9 cellular contexts compared by ENCODE assay signal in genomic region chr5:107542428-107542827, GRCh38.
DNase-seq lines count a peak whose midpoint lies in the region; ATAC-seq, FAIRE-seq and TF ChIP-seq lines count a peak whose summit lies in the region.
"Had no signal": no experiment of that assay in that cellular context is flagged by ENCODE, and none has a peak within 500 bp of the region (broad histone marks: within the 10 kb centered on the region; RNA-seq: fewer than 3 reads in every experiment).

No MANE protein-coding gene starts in this region.

- TF ChIP-seq POLR2A in HepG2 (IDR thresholded peaks at IDR 0.05; ENCODE audit: insufficient read depth in 1 of 2, low read depth in 2 of 2, low read length in 2 of 2): no peak

- H3K9me3 Mint-ChIP-seq in astrocyte (ENCODE audit: unreplicated experiment): no peaks in the 10 kb centered on the region
- H3K9me3 Mint-ChIP-seq in T-helper 2 cell treated with Interferon-gamma antibody and Interleukin-4, amounts not matched to agents 5 μg/mL and 100 μg/mL, for 36 hours: no peaks in the 10 kb centered on the region
- H3K9me3 Mint-ChIP-seq: dendritic cell treated with granulocyte-macrophage colony-stimulating factor and Interleukin-4, amounts not matched to agents 40 ng/mL and 50 ng/mL, for 4 days had no signal

- no peak for TF ChIP-seq RAD21 in HepG2 (CRISPR knock-in tag; IDR thresholded peaks at IDR 0.05)

- H3K79me2 ChIP-seq in astrocyte (ENCODE audit: insufficient read depth, low read length) (no peaks in the 10 kb centered on the region), HepG2 (ENCODE audit: insufficient read depth, low read length) (no peaks in the 10 kb centered on the region), Karpas-422 (ENCODE audit: low read length) (no peaks in the 10 kb centered on the region)

- H3K9me3 ChIP-seq in astrocyte (ENCODE audit: insufficient read depth, low read depth, low read length) (no peaks in the 10 kb centered on the region), HepG2 (ENCODE audit: low read length) (no peaks in the 10 kb centered on the region), Karpas-422 (ENCODE audit: low read length) (no peaks in the 10 kb centered on the region)

- FAIRE-seq in HTR-8/SVneo (lab: Jason Lieb, UNC) (peak; percentile 94), astrocyte (lab: Jason Lieb, UNC) (no peak), HepG2 (lab: Jason Lieb, UNC) (no peak)

- H3K27ac Mint-ChIP-seq in astrocyte (ENCODE audit: unreplicated experiment): peak overlapping the region; percentile 88
- no peak overlapping the region for H3K27ac Mint-ChIP-seq in T-helper 2 cell treated with Interferon-gamma antibody and Interleukin-4, amounts not matched to agents 5 μg/mL and 100 μg/mL, for 36 hours
- H3K27ac Mint-ChIP-seq: dendritic cell treated with granulocyte-macrophage colony-stimulating factor and Interleukin-4, amounts not matched to agents 40 ng/mL and 50 ng/mL, for 4 days had no signal

- H2AFZ ChIP-seq in astrocyte (ENCODE audit: low read depth, low read length): no peak overlapping the region
- no peak overlapping the region for H2AFZ ChIP-seq in HepG2 (ENCODE audit: low read length)
- H2AFZ ChIP-seq in Karpas-422 (ENCODE audit: low read length): no peak overlapping the region

- peak; percentile 74 for ATAC-seq in HepG2

- H3K9me2 ChIP-seq in Karpas-422 (replicated peaks; ENCODE audit: insufficient read depth, low read length): no peaks in the 10 kb centered on the region

- WGBS in HepG2 (ENCODE audit: low lambda C conversion rate): 4% methylated on average over 4 of the region's 4 CpGs

- POLR2A ChIA-PET in HepG2 (lab: Yijun Ruan, JAX): no interaction called here

- H3K4me3 ChIP-seq in astrocyte (ENCODE audit: insufficient read depth, low read depth, low read length) (no peak overlapping the region), HepG2 (replicated peaks in 1 of 3; ENCODE audit: insufficient read depth in 1 of 3, low read depth in 2 of 3, low read length in 3 of 3) (no peak overlapping the region), Karpas-422 (ENCODE audit: low read length) (no peak overlapping the region)

- H3K9ac ChIP-seq in astrocyte (ENCODE audit: low read length) (no peak overlapping the region), HepG2 (ENCODE audit: insufficient read depth, low read depth, low read length) (no peak overlapping the region), Karpas-422 (ENCODE audit: low read length) (no peak overlapping the region)

- BruUV-seq in HepG2 (replicated peaks; lab: Mats Ljungman, UMichigan): no TSS peak

- peak overlapping the region; percentile 73 for H3K4me2 ChIP-seq in astrocyte (ENCODE audit: low read length)
- no peak overlapping the region for H3K4me2 ChIP-seq in HepG2 (ENCODE audit: low read depth, low read length)
- H3K4me2 ChIP-seq in Karpas-422 (ENCODE audit: low read depth, low read length, poor library complexity, severe bottlenecking): no peak overlapping the region

- no peaks in the 10 kb centered on the region for H3K36me3 Mint-ChIP-seq in astrocyte (ENCODE audit: low read depth, unreplicated experiment)
- H3K36me3 Mint-ChIP-seq in T-helper 2 cell treated with Interferon-gamma antibody and Interleukin-4, amounts not matched to agents 5 μg/mL and 100 μg/mL, for 36 hours (ENCODE audit: low read depth): no peaks in the 10 kb centered on the region

- CTCF ChIA-PET in HepG2 (lab: Yijun Ruan, JAX; ENCODE audit: low intra/inter-chr PET ratio, low total read pairs): no interaction called here

- DNase-seq in GM03348 (ENCODE audit: low spot score) (peak; percentile 55), HTR-8/SVneo (ENCODE audit: insufficient read length, low spot score) (peak; percentile 71), astrocyte (ENCODE audit: low read depth) (peak; percentile 84), HepG2 (ENCODE audit: low spot score) (peak; percentile 61), Karpas-422 (no peak), GM13976 (ENCODE audit: low spot score) (no peak)
- no peak for DNase-seq in activated T-cell treated with anti-CD3 and anti-CD28 coated beads, Interleukin-2, amount 50 U/mL, for 48 hours
- DNase-seq in T-helper 2 cell treated with Interferon-gamma antibody and Interleukin-4, amounts not matched to agents 5 μg/mL and 100 μg/mL, for 36 hours (ENCODE audit: low spot score): no peak

- intact Hi-C loops in HepG2 (cut with micrococcal nuclease; ENCODE audit: unreplicated experiment): no loop called here

- H3K27ac ChIP-seq in astrocyte (ENCODE audit: low read depth, low read length): no peak overlapping the region
- no peak overlapping the region for H3K27ac ChIP-seq in HepG2 (ENCODE audit: extremely low read length, insufficient read depth, low read length)
- no peak overlapping the region for H3K27ac ChIP-seq in Karpas-422 (ENCODE audit: low read length)

- H4K20me1 ChIP-seq in astrocyte (ENCODE audit: insufficient read depth, low read length) (peaks cover 2% of the 10 kb centered on the region), HepG2 (ENCODE audit: insufficient read depth, low read length) (no peaks in the 10 kb centered on the region), Karpas-422 (ENCODE audit: insufficient read depth, low read depth, low read length) (no peaks in the 10 kb centered on the region)

- TF ChIP-seq EP300 in HepG2 (IDR thresholded peaks at IDR 0.05; ENCODE audit: low read depth in 2 of 2, low read length in 2 of 2): no peak
- TF ChIP-seq EP300 in HepG2 (CRISPR knock-in tag; IDR thresholded peaks at IDR 0.05; ENCODE audit: borderline replicate concordance): no peak

- H3K36me3 ChIP-seq in astrocyte (ENCODE audit: insufficient read depth, low read length): no peaks in the 10 kb centered on the region
- no peaks in the 10 kb centered on the region for H3K36me3 ChIP-seq in HepG2 (replicated peaks in 1 of 2; ENCODE audit: control insufficient read depth in 1 of 2, insufficient read depth in 2 of 2, low read length in 2 of 2)
- no peaks in the 10 kb centered on the region for H3K36me3 ChIP-seq in Karpas-422 (ENCODE audit: insufficient read depth, low read length)

- H3K4me1 ChIP-seq in astrocyte (ENCODE audit: insufficient read depth, low read length) (peaks cover 8% of the 10 kb centered on the region), HepG2 (ENCODE audit: insufficient read depth, low read length) (no peaks in the 10 kb centered on the region), Karpas-422 (ENCODE audit: low read length) (no peaks in the 10 kb centered on the region)

- no peak overlapping the region for H3K4me3 Mint-ChIP-seq in astrocyte (ENCODE audit: unreplicated experiment)
- no peak overlapping the region for H3K4me3 Mint-ChIP-seq in T-helper 2 cell treated with Interferon-gamma antibody and Interleukin-4, amounts not matched to agents 5 μg/mL and 100 μg/mL, for 36 hours
- H3K4me3 Mint-ChIP-seq: dendritic cell treated with granulocyte-macrophage colony-stimulating factor and Interleukin-4, amounts not matched to agents 40 ng/mL and 50 ng/mL, for 4 days had no signal

- no peaks in the 10 kb centered on the region for H3K27me3 Mint-ChIP-seq in astrocyte (ENCODE audit: low read depth, unreplicated experiment)
- peaks cover 13% of the 10 kb centered on the region for H3K27me3 Mint-ChIP-seq in T-helper 2 cell treated with Interferon-gamma antibody and Interleukin-4, amounts not matched to agents 5 μg/mL and 100 μg/mL, for 36 hours (ENCODE audit: low read depth)
- H3K27me3 Mint-ChIP-seq: dendritic cell treated with granulocyte-macrophage colony-stimulating factor and Interleukin-4, amounts not matched to agents 40 ng/mL and 50 ng/mL, for 4 days had no signal

- TF ChIP-seq CTCF in astrocyte (IDR thresholded peaks at IDR 0.05; ENCODE audit: insufficient read depth, low read depth, low read length) (no peak), HepG2 (CRISPR knock-in tag; IDR thresholded peaks at IDR 0.05) (no peak), GM13976 (IDR thresholded peaks at IDR 0.05; ENCODE audit: borderline replicate concordance, control extremely low read depth, extremely low read depth, insufficient read depth, missing control alignments) (no peak)

- no peaks in the 10 kb centered on the region for H3K27me3 ChIP-seq in astrocyte (ENCODE audit: insufficient read depth, low read length)
- no peaks in the 10 kb centered on the region for H3K27me3 ChIP-seq in HepG2 (ENCODE audit: control insufficient read depth in 1 of 2, insufficient read depth in 2 of 2, low read length in 2 of 2)
- no peaks in the 10 kb centered on the region for H3K27me3 ChIP-seq in Karpas-422 (ENCODE audit: low read length)

- in situ Hi-C loops in HepG2 (cut with HindIII; ENCODE audit: extremely low pct_ligation_motif_present, low pct_unique_long_range_greater_than_20kb): no loop called here
- in situ Hi-C loops in GM13976 (cut with MboI; ENCODE audit: low sequenced_read_pairs, unreplicated experiment): no loop called here

- H3K4me1 Mint-ChIP-seq in astrocyte (ENCODE audit: low read depth, unreplicated experiment): peaks cover 47% of the 10 kb centered on the region
- peaks cover 3% of the 10 kb centered on the region for H3K4me1 Mint-ChIP-seq in T-helper 2 cell treated with Interferon-gamma antibody and Interleukin-4, amounts not matched to agents 5 μg/mL and 100 μg/mL, for 36 hours (ENCODE audit: low read depth)

TF ChIP-seq in HepG2, 621 proteins besides CTCF, POLR2A, EP300 and RAD21 (continues in another document):
- TF ChIP-seq NFKBIZ (CRISPR knock-in tag; IDR thresholded peaks at IDR 0.05) (no peak), NR2F6 (IDR thresholded peaks at IDR 0.05) (peak; percentile 18; the same call in 1 of the 2 replicates), NR2F6 (CRISPR knock-in tag; IDR thresholded peaks at IDR 0.05) (no peak), SMAD1 (CRISPR knock-in tag; IDR thresholded peaks at IDR 0.05; ENCODE audit: borderline replicate concordance, low read depth) (no peak), FOSL2 (CRISPR knock-in tag; IDR thresholded peaks at IDR 0.05) (peak; percentile 80), JUNB (CRISPR knock-in tag; IDR thresholded peaks at IDR 0.05; ENCODE audit: borderline replicate concordance) (no peak), NR2F1 (CRISPR knock-in tag; IDR thresholded peaks at IDR 0.05) (peak in 1 of 2 experiments; percentile 71; a peak in 1 of 4 replicates), MIER2 (CRISPR knock-in tag; IDR thresholded peaks at IDR 0.05) (no peak), PATZ1 (CRISPR knock-in tag; IDR thresholded peaks at IDR 0.05) (peak; percentile 38; the same call in 1 of the 2 replicates)

Comparison
In these comparisons a context has a peak if more than half of its experiments do, and no peak if none do; other contexts are left out.
1. DNase-seq: peak in GM03348 (single experiment), HTR-8/SVneo (single experiment), astrocyte (single experiment) and HepG2 (single experiment); none in Karpas-422 (single experiment), activated T-cell treated with anti-CD3 and anti-CD28 coated beads, Interleukin-2, amount 50 U/mL, for 48 hours (0 of 2), T-helper 2 cell treated with Interferon-gamma antibody and Interleukin-4, amounts not matched to agents 5 μg/mL and 100 μg/mL, for 36 hours (single experiment) and GM13976 (single experiment).